1 cellular context compared by ENCODE assay signal in the genomic region with DNA sequence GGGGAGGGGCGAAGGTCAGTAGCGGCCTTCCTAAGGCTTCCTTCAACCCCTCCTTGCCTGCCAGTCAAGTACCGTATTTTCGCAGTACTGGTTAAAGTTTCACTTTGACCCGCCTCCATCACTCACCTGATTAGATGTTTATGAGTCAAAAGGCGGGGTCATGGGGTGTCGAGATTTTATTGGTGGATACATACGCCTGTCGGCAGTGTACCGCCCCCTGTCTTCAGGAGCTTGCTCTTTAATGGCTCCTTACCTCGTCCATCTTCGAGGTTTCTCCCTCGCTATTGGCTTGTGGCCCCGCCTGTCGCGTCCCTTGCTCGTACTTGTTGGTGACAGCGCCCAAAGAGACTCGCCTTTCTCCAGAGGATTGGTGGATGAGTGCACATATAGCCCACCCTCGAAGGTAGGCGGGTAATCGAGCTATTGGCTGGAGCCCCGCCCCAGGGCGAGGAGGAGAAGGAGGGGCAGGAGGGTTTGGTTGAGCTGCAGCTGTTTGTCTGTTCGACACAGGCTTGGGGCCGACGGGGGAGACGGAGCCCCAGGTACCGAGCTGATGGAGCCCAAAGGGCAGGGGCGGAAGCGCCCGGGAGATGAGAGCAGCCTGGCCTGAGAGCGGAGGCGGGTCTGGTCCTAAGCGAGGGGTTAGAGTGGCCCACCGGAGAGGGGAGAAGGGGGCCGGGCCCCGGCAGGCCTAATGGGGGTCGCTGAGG.
A peak's percentile ranks its signal among the peaks of the same experiment; 100 is the strongest.
TF ChIP-seq lines count a peak whose summit lies in the region.

A gene with protein sequence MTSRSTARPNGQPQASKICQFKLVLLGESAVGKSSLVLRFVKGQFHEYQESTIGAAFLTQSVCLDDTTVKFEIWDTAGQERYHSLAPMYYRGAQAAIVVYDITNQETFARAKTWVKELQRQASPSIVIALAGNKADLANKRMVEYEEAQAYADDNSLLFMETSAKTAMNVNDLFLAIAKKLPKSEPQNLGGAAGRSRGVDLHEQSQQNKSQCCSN (plus strand): TSS at position 481 of the 710 bp plus-strand sequence. CDS start 12,883 bp downstream, outside the sequence.

TF ChIP-seq in HepG2, 621 proteins besides CTCF, POLR2A, EP300 and RAD21 (continued from another document and continues in another):
- TF ChIP-seq ZNF124 (CRISPR knock-in tag; IDR thresholded peaks at IDR 0.05), result no peak
- TF ChIP-seq ZNF431 (CRISPR knock-in tag; IDR thresholded peaks at IDR 0.05; ENCODE audit: borderline replicate concordance, low read depth), result 0 out of 2 replicates have a peak, but pooled peaks have one; percentile 72
- TF ChIP-seq SYNCRIP (IDR thresholded peaks at IDR 0.05; ENCODE audit: insufficient read depth, low read depth, low read length), result no peak
- TF ChIP-seq FOXJ3 (CRISPR knock-in tag; IDR thresholded peaks at IDR 0.05; ENCODE audit: borderline replicate concordance), result no peak
- TF ChIP-seq YY1 (IDR thresholded peaks at IDR 0.05; ENCODE audit: insufficient read depth, insufficient replicate concordance, low read depth, low read length), result peak; percentile 48
- TF ChIP-seq PAX8 (CRISPR knock-in tag; IDR thresholded peaks at IDR 0.05; ENCODE audit: borderline replicate concordance), result no peak
- TF ChIP-seq, protein P1, sequence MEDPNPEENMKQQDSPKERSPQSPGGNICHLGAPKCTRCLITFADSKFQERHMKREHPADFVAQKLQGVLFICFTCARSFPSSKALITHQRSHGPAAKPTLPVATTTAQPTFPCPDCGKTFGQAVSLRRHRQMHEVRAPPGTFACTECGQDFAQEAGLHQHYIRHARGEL (CRISPR knock-in tag; IDR thresholded peaks at IDR 0.05), result no peak
- TF ChIP-seq ZNF557 (CRISPR knock-in tag; IDR thresholded peaks at IDR 0.05), result peak; percentile 54; the same call in 1 of the 2 replicates
- TF ChIP-seq ZNF235 (CRISPR knock-in tag; IDR thresholded peaks at IDR 0.05; ENCODE audit: borderline replicate concordance), result no peak
- TF ChIP-seq ONECUT2 (CRISPR knock-in tag; IDR thresholded peaks at IDR 0.05), result peak; percentile 35; the same call in 1 of the 2 replicates
- TF ChIP-seq ZNF12 (CRISPR knock-in tag; IDR thresholded peaks at IDR 0.05), result no peak
- no peak; the same call in 1 of the 2 replicates for TF ChIP-seq ZBTB7B (CRISPR knock-in tag; IDR thresholded peaks at IDR 0.05)
- TF ChIP-seq ZFP90 (CRISPR knock-in tag; IDR thresholded peaks at IDR 0.05; ENCODE audit: borderline replicate concordance), result 0 out of 2 replicates have a peak, but pooled peaks have one; percentile 79
- TF ChIP-seq ZNF652 (CRISPR knock-in tag; IDR thresholded peaks at IDR 0.05; ENCODE audit: borderline replicate concordance, low read depth), result no peak
- peak; percentile 68; the same call in 1 of the 2 replicates for TF ChIP-seq NFKB2 (CRISPR knock-in tag; IDR thresholded peaks at IDR 0.05; ENCODE audit: borderline replicate concordance)
- TF ChIP-seq ZNF724P (CRISPR knock-in tag; IDR thresholded peaks at IDR 0.05; ENCODE audit: borderline replicate concordance), result no peak
- peak; percentile 11; the same call in 1 of the 2 replicates for TF ChIP-seq SRY (CRISPR knock-in tag; IDR thresholded peaks at IDR 0.05)
- peak; percentile 51; the same call in 1 of the 2 replicates for TF ChIP-seq CBFB (CRISPR knock-in tag; IDR thresholded peaks at IDR 0.05)
- peak; percentile 74; the same call in 1 of the 2 replicates for TF ChIP-seq NCOR1 (IDR thresholded peaks at IDR 0.05; ENCODE audit: borderline replicate concordance, low read length)
- peak; percentile 26; the same call in 1 of the 2 replicates for TF ChIP-seq CHD4 (IDR thresholded peaks at IDR 0.05; ENCODE audit: borderline replicate concordance, low read length)
- TF ChIP-seq ZNF33B (CRISPR knock-in tag; IDR thresholded peaks at IDR 0.05), result 0 out of 2 replicates have a peak, but pooled peaks have one; percentile 82
- no peak for TF ChIP-seq ZSCAN12 (CRISPR knock-in tag; IDR thresholded peaks at IDR 0.05)
- no peak; the same call in 1 of the 2 replicates for TF ChIP-seq ZNF343 (CRISPR knock-in tag; IDR thresholded peaks at IDR 0.05)
- peak; percentile 58 for TF ChIP-seq HNRNPH1 (optimal IDR thresholded peaks at IDR 0.05; ENCODE audit: low read depth, low read length)
- TF ChIP-seq ZNF335 (CRISPR knock-in tag; IDR thresholded peaks at IDR 0.05), result 0 out of 2 replicates have a peak, but pooled peaks have one; percentile 65
- TF ChIP-seq KDM3A (CRISPR knock-in tag; IDR thresholded peaks at IDR 0.05; ENCODE audit: low read depth), result no peak
- TF ChIP-seq, protein P2, sequence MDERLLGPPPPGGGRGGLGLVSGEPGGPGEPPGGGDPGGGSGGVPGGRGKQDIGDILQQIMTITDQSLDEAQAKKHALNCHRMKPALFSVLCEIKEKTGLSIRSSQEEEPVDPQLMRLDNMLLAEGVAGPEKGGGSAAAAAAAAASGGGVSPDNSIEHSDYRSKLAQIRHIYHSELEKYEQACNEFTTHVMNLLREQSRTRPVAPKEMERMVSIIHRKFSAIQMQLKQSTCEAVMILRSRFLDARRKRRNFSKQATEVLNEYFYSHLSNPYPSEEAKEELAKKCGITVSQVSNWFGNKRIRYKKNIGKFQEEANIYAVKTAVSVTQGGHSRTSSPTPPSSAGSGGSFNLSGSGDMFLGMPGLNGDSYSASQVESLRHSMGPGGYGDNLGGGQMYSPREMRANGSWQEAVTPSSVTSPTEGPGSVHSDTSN (CRISPR knock-in tag; IDR thresholded peaks at IDR 0.05), result peak; percentile 99
- no peak for TF ChIP-seq SAFB2 (CRISPR knock-in tag; IDR thresholded peaks at IDR 0.05; ENCODE audit: borderline replicate concordance, low read depth)
- TF ChIP-seq, protein P3, sequence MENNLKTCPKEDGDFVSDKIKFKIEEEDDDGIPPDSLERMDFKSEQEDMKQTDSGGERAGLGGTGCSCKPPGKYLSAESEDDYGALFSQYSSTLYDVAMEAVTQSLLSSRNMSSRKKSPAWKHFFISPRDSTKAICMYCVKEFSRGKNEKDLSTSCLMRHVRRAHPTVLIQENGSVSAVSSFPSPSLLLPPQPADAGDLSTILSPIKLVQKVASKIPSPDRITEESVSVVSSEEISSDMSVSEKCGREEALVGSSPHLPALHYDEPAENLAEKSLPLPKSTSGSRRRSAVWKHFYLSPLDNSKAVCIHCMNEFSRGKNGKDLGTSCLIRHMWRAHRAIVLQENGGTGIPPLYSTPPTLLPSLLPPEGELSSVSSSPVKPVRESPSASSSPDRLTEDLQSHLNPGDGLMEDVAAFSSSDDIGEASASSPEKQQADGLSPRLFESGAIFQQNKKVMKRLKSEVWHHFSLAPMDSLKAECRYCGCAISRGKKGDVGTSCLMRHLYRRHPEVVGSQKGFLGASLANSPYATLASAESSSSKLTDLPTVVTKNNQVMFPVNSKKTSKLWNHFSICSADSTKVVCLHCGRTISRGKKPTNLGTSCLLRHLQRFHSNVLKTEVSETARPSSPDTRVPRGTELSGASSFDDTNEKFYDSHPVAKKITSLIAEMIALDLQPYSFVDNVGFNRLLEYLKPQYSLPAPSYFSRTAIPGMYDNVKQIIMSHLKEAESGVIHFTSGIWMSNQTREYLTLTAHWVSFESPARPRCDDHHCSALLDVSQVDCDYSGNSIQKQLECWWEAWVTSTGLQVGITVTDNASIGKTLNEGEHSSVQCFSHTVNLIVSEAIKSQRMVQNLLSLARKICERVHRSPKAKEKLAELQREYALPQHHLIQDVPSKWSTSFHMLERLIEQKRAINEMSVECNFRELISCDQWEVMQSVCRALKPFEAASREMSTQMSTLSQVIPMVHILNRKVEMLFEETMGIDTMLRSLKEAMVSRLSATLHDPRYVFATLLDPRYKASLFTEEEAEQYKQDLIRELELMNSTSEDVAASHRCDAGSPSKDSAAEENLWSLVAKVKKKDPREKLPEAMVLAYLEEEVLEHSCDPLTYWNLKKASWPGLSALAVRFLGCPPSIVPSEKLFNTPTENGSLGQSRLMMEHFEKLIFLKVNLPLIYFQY (CRISPR knock-in tag; IDR thresholded peaks at IDR 0.05; ENCODE audit: borderline replicate concordance), result no peak; the same call in 1 of the 2 replicates
- TF ChIP-seq, protein P4, sequence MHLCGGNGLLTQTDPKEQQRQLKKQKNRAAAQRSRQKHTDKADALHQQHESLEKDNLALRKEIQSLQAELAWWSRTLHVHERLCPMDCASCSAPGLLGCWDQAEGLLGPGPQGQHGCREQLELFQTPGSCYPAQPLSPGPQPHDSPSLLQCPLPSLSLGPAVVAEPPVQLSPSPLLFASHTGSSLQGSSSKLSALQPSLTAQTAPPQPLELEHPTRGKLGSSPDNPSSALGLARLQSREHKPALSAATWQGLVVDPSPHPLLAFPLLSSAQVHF (CRISPR knock-in tag; IDR thresholded peaks at IDR 0.05), result no peak
- peak; percentile 82; the same call in 1 of the 2 replicates for TF ChIP-seq KDM5B (CRISPR knock-in tag; IDR thresholded peaks at IDR 0.05; ENCODE audit: borderline replicate concordance)
- peak; percentile 72; the same call in 1 of the 2 replicates for TF ChIP-seq ZBTB3 (CRISPR knock-in tag; IDR thresholded peaks at IDR 0.05; ENCODE audit: borderline replicate concordance, low read depth)
- TF ChIP-seq ZNF776 (CRISPR knock-in tag; IDR thresholded peaks at IDR 0.05), result peak; percentile 46; the same call in 1 of the 2 replicates
- no peak for TF ChIP-seq ZNF703 (CRISPR knock-in tag; IDR thresholded peaks at IDR 0.05; ENCODE audit: borderline replicate concordance)
- TF ChIP-seq, protein P5, sequence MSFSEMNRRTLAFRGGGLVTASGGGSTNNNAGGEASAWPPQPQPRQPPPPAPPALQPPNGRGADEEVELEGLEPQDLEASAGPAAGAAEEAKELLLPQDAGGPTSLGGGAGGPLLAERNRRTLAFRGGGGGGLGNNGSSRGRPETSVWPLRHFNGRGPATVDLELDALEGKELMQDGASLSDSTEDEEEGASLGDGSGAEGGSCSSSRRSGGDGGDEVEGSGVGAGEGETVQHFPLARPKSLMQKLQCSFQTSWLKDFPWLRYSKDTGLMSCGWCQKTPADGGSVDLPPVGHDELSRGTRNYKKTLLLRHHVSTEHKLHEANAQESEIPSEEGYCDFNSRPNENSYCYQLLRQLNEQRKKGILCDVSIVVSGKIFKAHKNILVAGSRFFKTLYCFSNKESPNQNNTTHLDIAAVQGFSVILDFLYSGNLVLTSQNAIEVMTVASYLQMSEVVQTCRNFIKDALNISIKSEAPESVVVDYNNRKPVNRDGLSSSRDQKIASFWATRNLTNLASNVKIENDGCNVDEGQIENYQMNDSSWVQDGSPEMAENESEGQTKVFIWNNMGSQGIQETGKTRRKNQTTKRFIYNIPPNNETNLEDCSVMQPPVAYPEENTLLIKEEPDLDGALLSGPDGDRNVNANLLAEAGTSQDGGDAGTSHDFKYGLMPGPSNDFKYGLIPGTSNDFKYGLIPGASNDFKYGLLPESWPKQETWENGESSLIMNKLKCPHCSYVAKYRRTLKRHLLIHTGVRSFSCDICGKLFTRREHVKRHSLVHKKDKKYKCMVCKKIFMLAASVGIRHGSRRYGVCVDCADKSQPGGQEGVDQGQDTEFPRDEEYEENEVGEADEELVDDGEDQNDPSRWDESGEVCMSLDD (CRISPR knock-in tag; IDR thresholded peaks at IDR 0.05; ENCODE audit: borderline replicate concordance), result no peak
- peak; percentile 76; the same call in 1 of the 2 replicates for TF ChIP-seq ZNF333 (CRISPR knock-in tag; IDR thresholded peaks at IDR 0.05; ENCODE audit: borderline replicate concordance)
- TF ChIP-seq ZNF546 (CRISPR knock-in tag; conservative IDR thresholded peaks at IDR 0.05), result 0 out of 2 replicates have a peak, but pooled peaks have one; percentile 76
- TF ChIP-seq, protein P6, sequence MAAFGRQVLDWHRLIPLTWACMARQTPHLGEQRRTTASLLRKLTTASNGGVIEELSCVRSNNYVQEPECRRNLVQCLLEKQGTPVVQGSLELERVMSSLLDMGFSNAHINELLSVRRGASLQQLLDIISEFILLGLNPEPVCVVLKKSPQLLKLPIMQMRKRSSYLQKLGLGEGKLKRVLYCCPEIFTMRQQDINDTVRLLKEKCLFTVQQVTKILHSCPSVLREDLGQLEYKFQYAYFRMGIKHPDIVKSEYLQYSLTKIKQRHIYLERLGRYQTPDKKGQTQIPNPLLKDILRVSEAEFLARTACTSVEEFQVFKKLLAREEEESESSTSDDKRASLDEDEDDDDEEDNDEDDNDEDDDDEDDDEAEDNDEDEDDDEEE (CRISPR knock-in tag; IDR thresholded peaks at IDR 0.05), result no peak; the same call in 1 of the 2 replicates
- TF ChIP-seq, protein P7, sequence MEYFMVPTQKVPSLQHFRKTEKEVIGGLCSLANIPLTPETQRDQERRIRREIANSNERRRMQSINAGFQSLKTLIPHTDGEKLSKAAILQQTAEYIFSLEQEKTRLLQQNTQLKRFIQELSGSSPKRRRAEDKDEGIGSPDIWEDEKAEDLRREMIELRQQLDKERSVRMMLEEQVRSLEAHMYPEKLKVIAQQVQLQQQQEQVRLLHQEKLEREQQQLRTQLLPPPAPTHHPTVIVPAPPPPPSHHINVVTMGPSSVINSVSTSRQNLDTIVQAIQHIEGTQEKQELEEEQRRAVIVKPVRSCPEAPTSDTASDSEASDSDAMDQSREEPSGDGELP (IDR thresholded peaks at IDR 0.05; ENCODE audit: borderline replicate concordance, low read depth), result peak; percentile 86; the same call in 1 of the 2 replicates
- no peak for TF ChIP-seq ZBTB1 (CRISPR knock-in tag; IDR thresholded peaks at IDR 0.05; ENCODE audit: borderline replicate concordance)
- TF ChIP-seq ZNF556 (CRISPR knock-in tag; IDR thresholded peaks at IDR 0.05; ENCODE audit: borderline replicate concordance), result peak; percentile 75
- TF ChIP-seq ZNF780A (CRISPR knock-in tag; IDR thresholded peaks at IDR 0.05), result no peak
- TF ChIP-seq ZKSCAN1 (IDR thresholded peaks at IDR 0.05; ENCODE audit: low read length), result no peak
- TF ChIP-seq MTF1 (CRISPR knock-in tag; IDR thresholded peaks at IDR 0.05), result no peak
- TF ChIP-seq, protein P8, sequence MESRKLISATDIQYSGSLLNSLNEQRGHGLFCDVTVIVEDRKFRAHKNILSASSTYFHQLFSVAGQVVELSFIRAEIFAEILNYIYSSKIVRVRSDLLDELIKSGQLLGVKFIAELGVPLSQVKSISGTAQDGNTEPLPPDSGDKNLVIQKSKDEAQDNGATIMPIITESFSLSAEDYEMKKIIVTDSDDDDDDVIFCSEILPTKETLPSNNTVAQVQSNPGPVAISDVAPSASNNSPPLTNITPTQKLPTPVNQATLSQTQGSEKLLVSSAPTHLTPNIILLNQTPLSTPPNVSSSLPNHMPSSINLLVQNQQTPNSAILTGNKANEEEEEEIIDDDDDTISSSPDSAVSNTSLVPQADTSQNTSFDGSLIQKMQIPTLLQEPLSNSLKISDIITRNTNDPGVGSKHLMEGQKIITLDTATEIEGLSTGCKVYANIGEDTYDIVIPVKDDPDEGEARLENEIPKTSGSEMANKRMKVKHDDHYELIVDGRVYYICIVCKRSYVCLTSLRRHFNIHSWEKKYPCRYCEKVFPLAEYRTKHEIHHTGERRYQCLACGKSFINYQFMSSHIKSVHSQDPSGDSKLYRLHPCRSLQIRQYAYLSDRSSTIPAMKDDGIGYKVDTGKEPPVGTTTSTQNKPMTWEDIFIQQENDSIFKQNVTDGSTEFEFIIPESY (CRISPR knock-in tag; IDR thresholded peaks at IDR 0.05), result 0 out of 2 replicates have a peak, but pooled peaks have one; percentile 4
- no peak for TF ChIP-seq MLLT10 (CRISPR knock-in tag; IDR thresholded peaks at IDR 0.05)
- TF ChIP-seq FOXM1 (CRISPR knock-in tag; IDR thresholded peaks at IDR 0.05), result no peak
- TF ChIP-seq ZFP37 (CRISPR knock-in tag; IDR thresholded peaks at IDR 0.05; ENCODE audit: borderline replicate concordance), result 0 out of 2 replicates have a peak, but pooled peaks have one; percentile 57
- no peak for TF ChIP-seq POLR2AphosphoS2 (IDR thresholded peaks at IDR 0.05; ENCODE audit: low read depth, low read length)
- no peak for TF ChIP-seq LCORL (IDR thresholded peaks at IDR 0.05)
- TF ChIP-seq LCORL (CRISPR knock-in tag; IDR thresholded peaks at IDR 0.05), result 0 out of 2 replicates have a peak, but pooled peaks have one; percentile 26
- TF ChIP-seq EED (CRISPR knock-in tag; IDR thresholded peaks at IDR 0.05), result no peak
